ENCODE assay signal across 9 cellular contexts in genomic region chr3:186965141-186965879, GRCh38. TPM values are rescaled to one million over a fixed set of nuclear protein-coding genes. Genes with fewer than 3 reads are reported as not detected.
DNase-seq lines count a peak whose midpoint lies in the region; ATAC-seq, FAIRE-seq and TF ChIP-seq lines count a peak whose summit lies in the region.
"Had no signal": no experiment of that assay in that cellular context is flagged by ENCODE, and none has a peak within 500 bp of the region (broad histone marks: within the 10 kb centered on the region; RNA-seq: fewer than 3 reads in every experiment).

No MANE protein-coding gene starts in this region.

- CTCF ChIA-PET in GM12878 (lab: Yijun Ruan, JAX) = interaction anchor here (1.3 kb wide), 1 partner anchor 79 kb away, joined by 3 read pairs; no protein-coding TSS in a partner anchor

- H3K4me2 ChIP-seq in GM12878 (ENCODE audit: control insufficient read depth, insufficient read depth) (peak overlapping the region; percentile 56), osteoblast (ENCODE audit: insufficient read depth, low read length) (no peak overlapping the region)

- H3K27ac ChIP-seq in GM12878 (ENCODE audit: control insufficient read depth, insufficient read depth) (peak overlapping the region; percentile 80), osteoblast (ENCODE audit: low read depth, low read length) (no peak overlapping the region)

- no peak overlapping the region for H3K4me3 Mint-ChIP-seq in osteocyte (ENCODE audit: unreplicated experiment)

- peaks cover 25% of the 10 kb centered on the region for H3K36me3 Mint-ChIP-seq in osteocyte (ENCODE audit: unreplicated experiment)

- RAD21 ChIA-PET in GM12878 (lab: Charles Lee; ENCODE audit: unreplicated experiment) = interaction anchor here (0.8 to 1.7 kb wide), 5 partner anchors 13 to 54 kb away, joined by 3 to 6 read pairs (median 4); no protein-coding TSS in a partner anchor

- H3K9me3 ChIP-seq in GM12878 (replicated peaks; ENCODE audit: control insufficient read depth, insufficient read depth, low read length) (no peaks in the 10 kb centered on the region), osteoblast (ENCODE audit: low read depth, low read length) (no peaks in the 10 kb centered on the region)
- H3K9me3 ChIP-seq: SJCRH30 had no signal

- intact Hi-C loops in GM12878 (cut with micrococcal nuclease; ENCODE audit: unreplicated experiment) = no loop called here

- peaks cover 23% of the 10 kb centered on the region for H3K4me1 ChIP-seq in GM12878 (ENCODE audit: control insufficient read depth, insufficient read depth, low read length)
- H3K4me1 ChIP-seq in osteoblast (ENCODE audit: insufficient read depth, low read length) = no peaks in the 10 kb centered on the region

- DNase-seq in GM12892 (ENCODE audit: insufficient read length) (peak; percentile 20), GM12878 (ENCODE audit: low read depth, low spot score) (peak; percentile 43), osteocyte (ENCODE audit: extremely low spot score, unreplicated experiment) (no peak), NCI-H345 treated with DMSO at 0.1 percent for 48 hours (lab: John Stamatoyannopoulos, UW; ENCODE audit: unreplicated experiment) (no peak), osteoblast (ENCODE audit: insufficient read length, low spot score, missing footprints) (no peak)

- 49% methylated on average over 10 of the region's 10 CpGs for WGBS in GM12878 (ENCODE audit: insufficient coverage, insufficient replicate concordance, low lambda C conversion rate, missing lambda C conversion rate)

- POLR2A ChIA-PET in GM12878 (lab: Charles Lee) = interaction anchor here (1.3 kb wide), 1 partner anchor 32 kb away, joined by 4 read pairs; no protein-coding TSS in a partner anchor

- H3K4me1 Mint-ChIP-seq in osteocyte (ENCODE audit: unreplicated experiment) = peaks cover 70% of the 10 kb centered on the region

- H3K36me3 ChIP-seq in GM12878 (ENCODE audit: control insufficient read depth in 2 of 2, insufficient read depth in 2 of 2, low read length in 1 of 2) (peaks cover 10 to 22% of the 10 kb centered on the region in 2 experiments), osteoblast (ENCODE audit: insufficient read depth, low read length) (no peaks in the 10 kb centered on the region)
- H3K36me3 ChIP-seq: SJCRH30 had no signal

- no peak; a peak in 1 of 4 replicates for TF ChIP-seq EP300 in GM12878 (IDR thresholded peaks at IDR 0.05; ENCODE audit: borderline replicate concordance in 1 of 2, control insufficient read depth in 1 of 2, low read depth in 2 of 2, low read length in 2 of 2)

- FAIRE-seq in GM12892 (lab: Jason Lieb, UNC) = peak; percentile 76
- peak; percentile 27 for FAIRE-seq in GM12878 (lab: Jason Lieb, UNC)

- TF ChIP-seq CTCF in GM12878 (IDR thresholded peaks at IDR 0.05 in 2 of 3, conservative IDR thresholded peaks at IDR 0.05 in 1 of 3; ENCODE audit: control insufficient read depth in 2 of 3, extremely low read depth in 1 of 3, insufficient read depth in 1 of 3, low read depth in 3 of 3, low read length in 3 of 3) = no peak
- TF ChIP-seq CTCF in osteocyte (IDR thresholded peaks at IDR 0.05) = no peak
- TF ChIP-seq CTCF in osteoblast (IDR thresholded peaks at IDR 0.05; ENCODE audit: extremely low read depth, low read depth, low read length) = no peak

- H3K27me3 ChIP-seq in GM12878 (replicated peaks in 1 of 2; ENCODE audit: control insufficient read depth in 2 of 2, insufficient read depth in 2 of 2, low read length in 1 of 2) (no peaks in the 10 kb centered on the region), osteoblast (ENCODE audit: insufficient read depth, low read length) (no peaks in the 10 kb centered on the region)
- H3K27me3 ChIP-seq: SJCRH30 had no signal

- peak; percentile 8; the same call in 1 of the 2 replicates for TF ChIP-seq RAD21 in GM12878 (IDR thresholded peaks at IDR 0.05; ENCODE audit: insufficient read depth, low read depth, low read length)

- peak overlapping the region; percentile 2 for H3K27ac Mint-ChIP-seq in osteocyte (ENCODE audit: unreplicated experiment)

- SMC1A ChIA-PET in GM12878 (lab: Charles Lee; ENCODE audit: uncharacterized antibody, unreplicated experiment) = interaction anchor here (1.0 to 1.8 kb wide), 5 partner anchors 29 to 79 kb away, joined by 3 to 6 read pairs (median 5); no protein-coding TSS in a partner anchor

- H2AFZ ChIP-seq in GM12878 (ENCODE audit: control insufficient read depth, low read depth, low read length) = no peak overlapping the region; the same call in 1 of the 2 replicates
- H2AFZ ChIP-seq in osteoblast (ENCODE audit: low read length) = no peak overlapping the region

- in situ Hi-C loops in GM12878 (cut with MboI) = no loop called here

- TF ChIP-seq POLR2A in GM12892 (IDR thresholded peaks at IDR 0.05; ENCODE audit: low read depth, low read length) (no peak), GM12878 (IDR thresholded peaks at IDR 0.05; ENCODE audit: low read depth, low read length) (no peak)

- BruUV-seq in GM12878 (replicated peaks; lab: Mats Ljungman, UMichigan) = no TSS peak

- H3K27me3 Mint-ChIP-seq in osteocyte (ENCODE audit: unreplicated experiment) = no peaks in the 10 kb centered on the region

- H4K20me1 ChIP-seq in GM12878 (ENCODE audit: control insufficient read depth, insufficient read depth) (no peaks in the 10 kb centered on the region), osteoblast (ENCODE audit: insufficient read depth, low read length) (peaks cover 2% of the 10 kb centered on the region)

- peak overlapping the region; percentile 16; the same call in 1 of the 2 replicates for H3K9ac ChIP-seq in GM12878 (ENCODE audit: control insufficient read depth, insufficient read depth, low read length)

- H3K4me3 ChIP-seq in GM12878 = no peak overlapping the region
- no peak overlapping the region for H3K4me3 ChIP-seq in osteoblast (ENCODE audit: insufficient read depth, low read length)
- H3K4me3 ChIP-seq: SJCRH30 had no signal

- H3K9me3 Mint-ChIP-seq in osteocyte (ENCODE audit: unreplicated experiment) = peaks cover 8% of the 10 kb centered on the region

- peaks cover 1% of the 10 kb centered on the region for H3K79me2 ChIP-seq in GM12878 (ENCODE audit: control insufficient read depth, insufficient read depth, low read length)
- no peaks in the 10 kb centered on the region for H3K79me2 ChIP-seq in osteoblast (ENCODE audit: insufficient read depth, low read length)

- ATAC-seq in HG02642 (IDR thresholded peaks at IDR 0.05; ENCODE audit: poor library complexity, unreplicated experiment) (peak; percentile 60), GM12878 (peak; percentile 89), HG03457 (IDR thresholded peaks at IDR 0.05; ENCODE audit: unreplicated experiment) (no peak), HG02981 (IDR thresholded peaks at IDR 0.05; ENCODE audit: unreplicated experiment) (no peak)

TF ChIP-seq in GM12878, 131 proteins besides CTCF, POLR2A, EP300 and RAD21 (continues in another document):
- TF ChIP-seq CHD2 (IDR thresholded peaks at IDR 0.05; ENCODE audit: borderline replicate concordance, low read depth, low read length) = no peak
- TF ChIP-seq TBL1XR1 (IDR thresholded peaks at IDR 0.05; ENCODE audit: low read depth, low read length) = no peak
- TF ChIP-seq NRF1 (conservative IDR thresholded peaks at IDR 0.05; ENCODE audit: low read depth, low read length) = no peak
- no peak for TF ChIP-seq WRNIP1 (IDR thresholded peaks at IDR 0.05; ENCODE audit: borderline replicate concordance, low read depth, low read length)
- peak; percentile 68 for TF ChIP-seq BCL3 (IDR thresholded peaks at IDR 0.05; ENCODE audit: borderline replicate concordance, insufficient read depth, low read depth, low read length, poor library complexity, severe bottlenecking)
- no peak for TF ChIP-seq MYC (IDR thresholded peaks at IDR 0.05; ENCODE audit: insufficient read depth, insufficient read length, insufficient replicate concordance, low read length, severe bottlenecking)
- TF ChIP-seq SMARCA5 (IDR thresholded peaks at IDR 0.05) = no peak
- TF ChIP-seq CBX3 (IDR thresholded peaks at IDR 0.05; ENCODE audit: borderline replicate concordance, low read depth) = no peak
- no peak for TF ChIP-seq ZNF384 (IDR thresholded peaks at IDR 0.05; ENCODE audit: borderline replicate concordance, low read depth, low read length)
- TF ChIP-seq, protein P1, sequence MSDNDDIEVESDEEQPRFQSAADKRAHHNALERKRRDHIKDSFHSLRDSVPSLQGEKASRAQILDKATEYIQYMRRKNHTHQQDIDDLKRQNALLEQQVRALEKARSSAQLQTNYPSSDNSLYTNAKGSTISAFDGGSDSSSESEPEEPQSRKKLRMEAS (IDR thresholded peaks at IDR 0.05; ENCODE audit: low read depth, low read length) = no peak
- TF ChIP-seq CREM (IDR thresholded peaks at IDR 0.05; ENCODE audit: low read depth) = peak; percentile 64

RNA-seq across cellular contexts. Expression of gene ST6GAL1, which starts 35.0 kb away (rescaled TPM):
- polyA plus RNA-seq in GM12892 (2012; ENCODE audit: missing spikeins) = 127 TPM
- 750 and 754 TPM in 2 replicates for total RNA-seq in GM12878 (2013; cell fraction: nucleolus; rRNA removed)
- total RNA-seq in GM12878 (2014; rRNA removed) = 139 and 147 TPM in 2 replicates
- 158 and 169 TPM in 2 replicates for total RNA-seq in GM12878 (2014; rRNA removed; fragmentation: Illumina TruSeq; extraction: Trizol)
- total RNA-seq in GM12878 (2021) = 207 and 220 TPM in 2 replicates
- 139 TPM for polyA plus RNA-seq in GM12878 (2011; ENCODE audit: low read depth)
- polyA plus RNA-seq in GM12878 (2011; rRNA removed) = 190 and 214 TPM in 2 replicates
- 169 and 192 TPM in 2 replicates for polyA plus RNA-seq in GM12878 (2011; cell fraction: cytosol; rRNA removed)
- 106 and 131 TPM in 2 replicates for polyA plus RNA-seq in GM12878 (2011; cell fraction: nucleus; rRNA removed)
- polyA plus RNA-seq in GM12878 (2012) = 141 and 183 TPM in 2 replicates
- 248 and 268 TPM in 2 replicates for polyA plus RNA-seq in GM12878 (2014; fragmentation: Illumina TruSeq; extraction: Trizol)
- polyA plus RNA-seq in GM12878 (2014; fragmentation: Nextera tagmentation; extraction: Ambion mirVana) = 10 to 100 TPM; 74.2 to 75.0 TPM
- 163 and 174 TPM in 2 replicates for polyA plus RNA-seq in GM12878 (2014; rRNA removed)
- 100 to 1,000 TPM; 133 to 135 TPM for polyA plus RNA-seq in GM12878 (2016; fragmentation: Nextera tagmentation; extraction: Ambion mirVana)
- 310 and 330 TPM in 2 replicates for polyA minus RNA-seq in GM12878 (2011; rRNA and poly(A)+ RNA removed)
- polyA minus RNA-seq in GM12878 (2011; cell fraction: cytosol; rRNA and poly(A)+ RNA removed) = 80.6 and 80.9 TPM in 2 replicates
- 116 and 151 TPM in 2 replicates for polyA minus RNA-seq in GM12878 (2011; cell fraction: nucleus; rRNA and poly(A)+ RNA removed)
- total RNA-seq in osteocyte = 63.1 and 68.2 TPM in 2 replicates
- total RNA-seq in osteoblast = 8.0 and 9.1 TPM in 2 replicates

Comparison
In these comparisons a context has a peak if more than half of its experiments do, and no peak if none do; other contexts are left out.
1. DNase-seq: peak in GM12892 (single experiment) and GM12878 (single experiment); none in osteocyte (single experiment), NCI-H345 treated with DMSO at 0.1 percent for 48 hours (single experiment) and osteoblast (single experiment).
2. ATAC-seq: peak in HG02642 (single experiment) and GM12878 (single experiment); none in HG03457 (single experiment) and HG02981 (single experiment).